In genomic region chr1:197868751-197869501, GRCh38 we compare ENCODE assay signal across 8 cellular contexts. TPM values are rescaled to one million over a fixed set of nuclear protein-coding genes. Genes with fewer than 3 reads are reported as not detected.
DNase-seq lines count a peak whose midpoint lies in the region; ATAC-seq and TF ChIP-seq lines count a peak whose summit lies in the region.

No MANE protein-coding gene starts in this region.

- H3K27me3 Mint-ChIP-seq in effector memory CD8-positive, alpha-beta T cell, result peaks cover 0 to 17% of the 10 kb centered on the region in 2 donors

- TF ChIP-seq CTCF in HCT116 (IDR thresholded peaks at IDR 0.05 in 2 of 3, conservative IDR thresholded peaks at IDR 0.05 in 1 of 3; ENCODE audit: borderline replicate concordance in 1 of 3, insufficient read depth in 1 of 3, low read depth in 2 of 3, low read length in 2 of 3) (peak; percentile 60 to 71 (median 70)), vagina (IDR thresholded peaks at IDR 0.05) (peak in 2 of 3 experiments; percentile 23 to 40)

- H3K36me3 Mint-ChIP-seq in effector memory CD8-positive, alpha-beta T cell (ENCODE audit: insufficient read depth), result no peaks in the 10 kb centered on the region

- no peak overlapping the region for H3K23ac ChIP-seq in mesendoderm (ENCODE audit: low read length)

- no peak overlapping the region for H4K5ac ChIP-seq in mesendoderm (ENCODE audit: low read length)

- no TSS peak for BruUV-seq in HCT116 (replicated peaks; lab: Mats Ljungman, UMichigan)

- H3K56ac ChIP-seq in mesendoderm (ENCODE audit: low read length), result no peak overlapping the region

- H3K9ac ChIP-seq in HCT116 (ENCODE audit: low read length) (no peak overlapping the region), mesendoderm (ENCODE audit: low read length) (no peak overlapping the region)

- H2BK15ac ChIP-seq in mesendoderm (replicated peaks; ENCODE audit: low read depth), result no peak overlapping the region

- H3K27ac ChIP-seq in HCT116 (ENCODE audit: low read depth, low read length) (no peak overlapping the region), mesendoderm (ENCODE audit: low read depth, low read length) (no peak overlapping the region), vagina (no peak overlapping the region)

- H3K27me3 ChIP-seq in HCT116 (ENCODE audit: insufficient read depth, low read length), result no peaks in the 10 kb centered on the region
- H3K27me3 ChIP-seq in mesendoderm (ENCODE audit: insufficient read depth, low read length, poor library complexity), result no peaks in the 10 kb centered on the region
- no peaks in the 10 kb centered on the region for H3K27me3 ChIP-seq in vagina

- H2AK5ac ChIP-seq in mesendoderm (ENCODE audit: low read length), result no peak overlapping the region

- no peaks in the 10 kb centered on the region for H3K79me1 ChIP-seq in mesendoderm (ENCODE audit: low read length)

- H3K4me3 Mint-ChIP-seq in effector memory CD8-positive, alpha-beta T cell, result no peak overlapping the region

- POLR2A ChIA-PET in HCT116 (lab: Charles Lee), result no interaction called here

- intact Hi-C loops in HCT116 (cut with micrococcal nuclease) (loop anchor here (1.0 to 10.0 kb wide), 3 partner anchors 174 to 343 kb away; no protein-coding TSS in a partner anchor), vagina (cut with DNase I) (no loop called here)

- no peaks in the 10 kb centered on the region for H3K9me3 Mint-ChIP-seq in effector memory CD8-positive, alpha-beta T cell

- no peaks in the 10 kb centered on the region for H3K79me2 ChIP-seq in HCT116 (ENCODE audit: insufficient read depth, low read length)
- no peaks in the 10 kb centered on the region for H3K79me2 ChIP-seq in mesendoderm (ENCODE audit: control insufficient read depth, insufficient read depth, low read length)

- no peaks in the 10 kb centered on the region for H3K9me2 ChIP-seq in HCT116 (ENCODE audit: insufficient read depth)

- H3K4me1 ChIP-seq in HCT116 (ENCODE audit: control insufficient read depth in 1 of 2, insufficient read depth in 2 of 2, low read length in 2 of 2) (no peaks in the 10 kb centered on the region), mesendoderm (ENCODE audit: control insufficient read depth, low read depth, low read length) (no peaks in the 10 kb centered on the region), vagina (no peaks in the 10 kb centered on the region)

- ATAC-seq in HCT116, result peak; percentile 99
- peak; percentile 98 for ATAC-seq in effector memory CD8-positive, alpha-beta T cell (replicated peaks)

- no peaks in the 10 kb centered on the region for H3K9me3 ChIP-seq in HCT116 (ENCODE audit: control insufficient read depth in 1 of 2, insufficient read depth in 1 of 2, low read depth in 1 of 2, low read length in 2 of 2)
- H3K9me3 ChIP-seq in vagina, result no peaks in the 10 kb centered on the region

- H3K18ac ChIP-seq in mesendoderm (ENCODE audit: low read length), result no peak overlapping the region

- H2AFZ ChIP-seq in HCT116 (ENCODE audit: low read depth, low read length, poor library complexity, severe bottlenecking), result peak overlapping the region; percentile 79

- no peak overlapping the region for H2BK5ac ChIP-seq in mesendoderm (ENCODE audit: low read length)

- no peak overlapping the region for H3K27ac Mint-ChIP-seq in effector memory CD8-positive, alpha-beta T cell

- peak in 5 of 6 experiments; percentile 3 to 46 (median 7) for DNase-seq in stimulated activated naive CD4-positive, alpha-beta T cell (lab: John Stamatoyannopoulos, UW)
- DNase-seq in stimulated activated naive CD4-positive, alpha-beta T cell treated with Interleukin-2 at 50 U/mL for 16 hours (lab: John Stamatoyannopoulos, UW), result no peak
- DNase-seq in HCT116 (ENCODE audit: low read depth, low spot score) (peak; percentile 59), M059J (ENCODE audit: low read depth) (peak; percentile 78), T-helper 9 cell (peak; percentile 8), mesendoderm (peak; percentile 79), vagina (ENCODE audit: extremely low spot score in 2 of 2) (no peak)
- DNase-seq in effector memory CD8-positive, alpha-beta T cell, result peak; percentile 33 to 38 (median 34)

- no peak overlapping the region for H3K4me2 ChIP-seq in HCT116 (ENCODE audit: low read length)
- no peak overlapping the region for H3K4me2 ChIP-seq in mesendoderm (ENCODE audit: low read length)

- H3K4me1 Mint-ChIP-seq in effector memory CD8-positive, alpha-beta T cell (ENCODE audit: low read depth in 2 of 2), result peaks cover 0 to 3% of the 10 kb centered on the region in 2 donors

- H3K4me3 ChIP-seq in HCT116 (replicated peaks in 1 of 2; ENCODE audit: low read depth in 1 of 2, low read length in 2 of 2), result no peak overlapping the region
- H3K4me3 ChIP-seq in mesendoderm (ENCODE audit: low read length), result no peak overlapping the region
- H3K4me3 ChIP-seq in vagina, result no peak overlapping the region

- no CpG with 5 or more reads among the region's 7 CpGs for WGBS in mesendoderm (ENCODE audit: extremely low coverage, insufficient coverage, low lambda C conversion rate)

- TF ChIP-seq POLR2A in HCT116 (IDR thresholded peaks at IDR 0.05; ENCODE audit: borderline replicate concordance, extremely low read depth, insufficient read depth, insufficient read length) (no peak), vagina (IDR thresholded peaks at IDR 0.05) (no peak)

- H3K4ac ChIP-seq in mesendoderm (ENCODE audit: low read depth, low read length), result no peak overlapping the region

- TF ChIP-seq RAD21 in HCT116 (IDR thresholded peaks at IDR 0.05; ENCODE audit: low read depth), result peak; percentile 85

- H3K36me3 ChIP-seq in HCT116 (ENCODE audit: control insufficient read depth in 1 of 2, insufficient read depth in 2 of 2, low read length in 2 of 2) (no peaks in the 10 kb centered on the region), mesendoderm (ENCODE audit: control insufficient read depth, insufficient read depth, low read length) (no peaks in the 10 kb centered on the region), vagina (no peaks in the 10 kb centered on the region)

- CTCF ChIA-PET in HCT116 (lab: Charles Lee), result interaction anchor here (0.8 to 3.1 kb wide), 14 partner anchors 9 to 817 kb away, joined by 3 to 29 read pairs (median 5); no protein-coding TSS in a partner anchor

- RAD21 ChIA-PET in HCT116 (lab: Charles Lee; ENCODE audit: low non-redundant PET in 1 of 2, low total read pairs in 2 of 2, uncharacterized antibody in 2 of 2, unreplicated experiment in 2 of 2), result interaction anchor here (0.7 to 2.3 kb wide), 3 partner anchors 250 to 254 kb away, joined by 3 to 5 read pairs (median 3); no protein-coding TSS in a partner anchor

- H4K8ac ChIP-seq in mesendoderm (ENCODE audit: low read depth, low read length), result no peak overlapping the region

- no peak overlapping the region for H2BK120ac ChIP-seq in mesendoderm (ENCODE audit: low read depth, low read length)

- no peaks in the 10 kb centered on the region for H4K20me1 ChIP-seq in HCT116 (ENCODE audit: insufficient read depth)

TF ChIP-seq in HCT116, 20 proteins besides CTCF, POLR2A, EP300 and RAD21 (continues in another document):
- TF ChIP-seq EZH2phosphoT487 (IDR thresholded peaks at IDR 0.05; ENCODE audit: borderline replicate concordance) (no peak), POLR2AphosphoS5 (IDR thresholded peaks at IDR 0.05; ENCODE audit: low read depth, low read length) (no peak), ZFX (IDR thresholded peaks at IDR 0.05) (no peak), CEBPB (IDR thresholded peaks at IDR 0.05; ENCODE audit: low read depth) (no peak), YY1 (IDR thresholded peaks at IDR 0.05; ENCODE audit: extremely low read depth, insufficient replicate concordance, low read depth, low read length) (no peak), CBX3 (IDR thresholded peaks at IDR 0.05; ENCODE audit: low read depth) (no peak), SRF (IDR thresholded peaks at IDR 0.05; ENCODE audit: low read depth) (no peak), MAX (IDR thresholded peaks at IDR 0.05) (no peak), ZNF274 (IDR thresholded peaks at IDR 0.05; ENCODE audit: low read depth, low read length) (no peak), JUND (IDR thresholded peaks at IDR 0.05) (no peak), ATF3 (IDR thresholded peaks at IDR 0.05) (no peak), EZH2 (IDR thresholded peaks at IDR 0.05) (no peak), EGR1 (IDR thresholded peaks at IDR 0.05; ENCODE audit: low read depth) (no peak), TCF7L2 (IDR thresholded peaks at IDR 0.05; ENCODE audit: borderline replicate concordance, extremely low read depth, insufficient read depth, insufficient read length) (no peak), SIN3A (IDR thresholded peaks at IDR 0.05; ENCODE audit: low read depth) (no peak), ZBTB33 (IDR thresholded peaks at IDR 0.05; ENCODE audit: extremely low read depth, insufficient replicate concordance, low read length) (no peak)

RNA-seq across cellular contexts. Expression of gene C1orf53, which starts 33.5 kb away (rescaled TPM):
- total RNA-seq in HCT116 (2021; ENCODE audit: unreplicated experiment) (4.2 TPM), vagina (6.4 TPM)
- polyA plus RNA-seq in HCT116 (2012), result 2.4 and 3.1 TPM in 2 replicates
- total RNA-seq in M059J (2014; rRNA removed; shearing (Covaris generic)), result 13.5 and 20.4 TPM in 2 replicates
- polyA plus RNA-seq in mesendoderm (2013, experiment 1 of 2), result 1.6 TPM
- polyA plus RNA-seq in mesendoderm (2013, experiment 2 of 2), result 1.8 TPM

RNA-seq across cellular contexts. Expression of gene LHX9, which starts 48.2 kb away (rescaled TPM):
- 0.22 TPM for total RNA-seq in HCT116 (2021; ENCODE audit: unreplicated experiment)
- 0.09 and 0.13 TPM in 2 replicates for polyA plus RNA-seq in HCT116 (2012)
- total RNA-seq in M059J (2014; rRNA removed; shearing (Covaris generic)), result 3.2 and 7.0 TPM in 2 replicates
- polyA plus RNA-seq in mesendoderm (2013, experiment 1 of 2), result 0.01 TPM
- 0.01 TPM for polyA plus RNA-seq in mesendoderm (2013, experiment 2 of 2)
- not detected for total RNA-seq in vagina

Comparison
In these comparisons a context has a peak if more than half of its experiments do, and no peak if none do; other contexts are left out.
1. DNase-seq: peak in stimulated activated naive CD4-positive, alpha-beta T cell (5 of 6), HCT116 (single experiment), M059J (single experiment), T-helper 9 cell (single experiment), effector memory CD8-positive, alpha-beta T cell (3 of 3) and mesendoderm (single experiment); none in stimulated activated naive CD4-positive, alpha-beta T cell treated with Interleukin-2 at 50 U/mL for 16 hours (single experiment) and vagina (0 of 2).